In the genomic region with DNA sequence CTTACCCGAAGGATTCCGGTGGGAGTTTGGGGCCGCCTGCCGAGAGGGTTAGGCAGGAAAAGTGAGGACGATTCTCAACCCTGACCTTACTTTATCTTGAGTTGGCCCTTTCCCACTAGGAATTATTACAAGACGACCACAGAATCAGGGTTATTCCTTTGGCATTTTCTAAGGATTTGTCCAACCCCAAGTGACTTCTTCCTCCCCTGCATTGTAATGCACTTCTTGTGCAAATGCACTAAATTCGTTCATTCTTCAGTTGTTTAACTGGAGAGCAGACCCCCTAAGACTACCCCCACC, we compare ENCODE assay signal across 1 cellular context.
TF ChIP-seq lines count a peak whose summit lies in the region.

No MANE protein-coding gene starts in this region.

TF ChIP-seq in HepG2, 621 proteins besides CTCF, POLR2A, EP300 and RAD21 (continued from another document and continues in another):
- TF ChIP-seq, protein P1, sequence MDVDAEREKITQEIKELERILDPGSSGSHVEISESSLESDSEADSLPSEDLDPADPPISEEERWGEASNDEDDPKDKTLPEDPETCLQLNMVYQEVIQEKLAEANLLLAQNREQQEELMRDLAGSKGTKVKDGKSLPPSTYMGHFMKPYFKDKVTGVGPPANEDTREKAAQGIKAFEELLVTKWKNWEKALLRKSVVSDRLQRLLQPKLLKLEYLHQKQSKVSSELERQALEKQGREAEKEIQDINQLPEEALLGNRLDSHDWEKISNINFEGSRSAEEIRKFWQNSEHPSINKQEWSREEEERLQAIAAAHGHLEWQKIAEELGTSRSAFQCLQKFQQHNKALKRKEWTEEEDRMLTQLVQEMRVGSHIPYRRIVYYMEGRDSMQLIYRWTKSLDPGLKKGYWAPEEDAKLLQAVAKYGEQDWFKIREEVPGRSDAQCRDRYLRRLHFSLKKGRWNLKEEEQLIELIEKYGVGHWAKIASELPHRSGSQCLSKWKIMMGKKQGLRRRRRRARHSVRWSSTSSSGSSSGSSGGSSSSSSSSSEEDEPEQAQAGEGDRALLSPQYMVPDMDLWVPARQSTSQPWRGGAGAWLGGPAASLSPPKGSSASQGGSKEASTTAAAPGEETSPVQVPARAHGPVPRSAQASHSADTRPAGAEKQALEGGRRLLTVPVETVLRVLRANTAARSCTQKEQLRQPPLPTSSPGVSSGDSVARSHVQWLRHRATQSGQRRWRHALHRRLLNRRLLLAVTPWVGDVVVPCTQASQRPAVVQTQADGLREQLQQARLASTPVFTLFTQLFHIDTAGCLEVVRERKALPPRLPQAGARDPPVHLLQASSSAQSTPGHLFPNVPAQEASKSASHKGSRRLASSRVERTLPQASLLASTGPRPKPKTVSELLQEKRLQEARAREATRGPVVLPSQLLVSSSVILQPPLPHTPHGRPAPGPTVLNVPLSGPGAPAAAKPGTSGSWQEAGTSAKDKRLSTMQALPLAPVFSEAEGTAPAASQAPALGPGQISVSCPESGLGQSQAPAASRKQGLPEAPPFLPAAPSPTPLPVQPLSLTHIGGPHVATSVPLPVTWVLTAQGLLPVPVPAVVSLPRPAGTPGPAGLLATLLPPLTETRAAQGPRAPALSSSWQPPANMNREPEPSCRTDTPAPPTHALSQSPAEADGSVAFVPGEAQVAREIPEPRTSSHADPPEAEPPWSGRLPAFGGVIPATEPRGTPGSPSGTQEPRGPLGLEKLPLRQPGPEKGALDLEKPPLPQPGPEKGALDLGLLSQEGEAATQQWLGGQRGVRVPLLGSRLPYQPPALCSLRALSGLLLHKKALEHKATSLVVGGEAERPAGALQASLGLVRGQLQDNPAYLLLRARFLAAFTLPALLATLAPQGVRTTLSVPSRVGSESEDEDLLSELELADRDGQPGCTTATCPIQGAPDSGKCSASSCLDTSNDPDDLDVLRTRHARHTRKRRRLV (CRISPR knock-in tag; IDR thresholded peaks at IDR 0.05) = no peak
- TF ChIP-seq ZNF780A (CRISPR knock-in tag; IDR thresholded peaks at IDR 0.05) (no peak), ZNF441 (CRISPR knock-in tag; IDR thresholded peaks at IDR 0.05; ENCODE audit: borderline replicate concordance) (no peak), ZNF709 (CRISPR knock-in tag; IDR thresholded peaks at IDR 0.05) (no peak), ZFP37 (CRISPR knock-in tag; IDR thresholded peaks at IDR 0.05; ENCODE audit: borderline replicate concordance) (peak; percentile 28; the same call in 1 of the 2 replicates), ZNF225 (CRISPR knock-in tag; IDR thresholded peaks at IDR 0.05) (no peak), RFX1 (IDR thresholded peaks at IDR 0.05) (no peak), NFIC (IDR thresholded peaks at IDR 0.05; ENCODE audit: low read length) (no peak), ZNF230 (CRISPR knock-in tag; IDR thresholded peaks at IDR 0.05) (no peak), CHD4 (IDR thresholded peaks at IDR 0.05; ENCODE audit: borderline replicate concordance, low read length) (no peak), GTF3A (CRISPR knock-in tag; conservative IDR thresholded peaks at IDR 0.05) (no peak), ZNF550 (CRISPR knock-in tag; IDR thresholded peaks at IDR 0.05; ENCODE audit: borderline replicate concordance) (no peak), ZFP36 (IDR thresholded peaks at IDR 0.05; ENCODE audit: borderline replicate concordance, low read depth, low read length, partially characterized antibody) (no peak), NPAS2 (CRISPR knock-in tag; IDR thresholded peaks at IDR 0.05; ENCODE audit: borderline replicate concordance) (no peak), RBFOX2 (IDR thresholded peaks at IDR 0.05; ENCODE audit: low read depth, low read length) (no peak), MIER3 (CRISPR knock-in tag; IDR thresholded peaks at IDR 0.05; ENCODE audit: borderline replicate concordance) (no peak), ZNF556 (CRISPR knock-in tag; IDR thresholded peaks at IDR 0.05; ENCODE audit: borderline replicate concordance) (no peak), ZSCAN29 (CRISPR knock-in tag; conservative IDR thresholded peaks at IDR 0.05) (no peak), ZNF367 (CRISPR knock-in tag; IDR thresholded peaks at IDR 0.05; ENCODE audit: borderline replicate concordance) (0 out of 2 replicates have a peak, but pooled peaks have one; percentile 4), ISL2 (CRISPR knock-in tag; IDR thresholded peaks at IDR 0.05) (0 out of 2 replicates have a peak, but pooled peaks have one; percentile 37), GLI4 (CRISPR knock-in tag; IDR thresholded peaks at IDR 0.05; ENCODE audit: borderline replicate concordance) (no peak), PAWR (CRISPR knock-in tag; IDR thresholded peaks at IDR 0.05; ENCODE audit: borderline replicate concordance) (no peak), ZNF782 (CRISPR knock-in tag; IDR thresholded peaks at IDR 0.05; ENCODE audit: borderline replicate concordance) (no peak), ZNF382 (CRISPR knock-in tag; IDR thresholded peaks at IDR 0.05; ENCODE audit: borderline replicate concordance) (no peak), ZKSCAN8 (CRISPR knock-in tag; IDR thresholded peaks at IDR 0.05; ENCODE audit: borderline replicate concordance) (no peak), ZNF234 (CRISPR knock-in tag; conservative IDR thresholded peaks at IDR 0.05) (no peak), RXRA (CRISPR knock-in tag; IDR thresholded peaks at IDR 0.05) (no peak), ISX (CRISPR knock-in tag; conservative IDR thresholded peaks at IDR 0.05) (no peak), ATF7 (IDR thresholded peaks at IDR 0.05) (no peak), ATF7 (CRISPR knock-in tag; IDR thresholded peaks at IDR 0.05) (no peak), NR2F1 (CRISPR knock-in tag; IDR thresholded peaks at IDR 0.05) (no peak)
- TF ChIP-seq, protein P2, sequence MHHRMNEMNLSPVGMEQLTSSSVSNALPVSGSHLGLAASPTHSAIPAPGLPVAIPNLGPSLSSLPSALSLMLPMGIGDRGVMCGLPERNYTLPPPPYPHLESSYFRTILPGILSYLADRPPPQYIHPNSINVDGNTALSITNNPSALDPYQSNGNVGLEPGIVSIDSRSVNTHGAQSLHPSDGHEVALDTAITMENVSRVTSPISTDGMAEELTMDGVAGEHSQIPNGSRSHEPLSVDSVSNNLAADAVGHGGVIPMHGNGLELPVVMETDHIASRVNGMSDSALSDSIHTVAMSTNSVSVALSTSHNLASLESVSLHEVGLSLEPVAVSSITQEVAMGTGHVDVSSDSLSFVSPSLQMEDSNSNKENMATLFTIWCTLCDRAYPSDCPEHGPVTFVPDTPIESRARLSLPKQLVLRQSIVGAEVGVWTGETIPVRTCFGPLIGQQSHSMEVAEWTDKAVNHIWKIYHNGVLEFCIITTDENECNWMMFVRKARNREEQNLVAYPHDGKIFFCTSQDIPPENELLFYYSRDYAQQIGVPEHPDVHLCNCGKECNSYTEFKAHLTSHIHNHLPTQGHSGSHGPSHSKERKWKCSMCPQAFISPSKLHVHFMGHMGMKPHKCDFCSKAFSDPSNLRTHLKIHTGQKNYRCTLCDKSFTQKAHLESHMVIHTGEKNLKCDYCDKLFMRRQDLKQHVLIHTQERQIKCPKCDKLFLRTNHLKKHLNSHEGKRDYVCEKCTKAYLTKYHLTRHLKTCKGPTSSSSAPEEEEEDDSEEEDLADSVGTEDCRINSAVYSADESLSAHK (CRISPR knock-in tag; IDR thresholded peaks at IDR 0.05; ENCODE audit: borderline replicate concordance) = no peak
- TF ChIP-seq, protein P3, sequence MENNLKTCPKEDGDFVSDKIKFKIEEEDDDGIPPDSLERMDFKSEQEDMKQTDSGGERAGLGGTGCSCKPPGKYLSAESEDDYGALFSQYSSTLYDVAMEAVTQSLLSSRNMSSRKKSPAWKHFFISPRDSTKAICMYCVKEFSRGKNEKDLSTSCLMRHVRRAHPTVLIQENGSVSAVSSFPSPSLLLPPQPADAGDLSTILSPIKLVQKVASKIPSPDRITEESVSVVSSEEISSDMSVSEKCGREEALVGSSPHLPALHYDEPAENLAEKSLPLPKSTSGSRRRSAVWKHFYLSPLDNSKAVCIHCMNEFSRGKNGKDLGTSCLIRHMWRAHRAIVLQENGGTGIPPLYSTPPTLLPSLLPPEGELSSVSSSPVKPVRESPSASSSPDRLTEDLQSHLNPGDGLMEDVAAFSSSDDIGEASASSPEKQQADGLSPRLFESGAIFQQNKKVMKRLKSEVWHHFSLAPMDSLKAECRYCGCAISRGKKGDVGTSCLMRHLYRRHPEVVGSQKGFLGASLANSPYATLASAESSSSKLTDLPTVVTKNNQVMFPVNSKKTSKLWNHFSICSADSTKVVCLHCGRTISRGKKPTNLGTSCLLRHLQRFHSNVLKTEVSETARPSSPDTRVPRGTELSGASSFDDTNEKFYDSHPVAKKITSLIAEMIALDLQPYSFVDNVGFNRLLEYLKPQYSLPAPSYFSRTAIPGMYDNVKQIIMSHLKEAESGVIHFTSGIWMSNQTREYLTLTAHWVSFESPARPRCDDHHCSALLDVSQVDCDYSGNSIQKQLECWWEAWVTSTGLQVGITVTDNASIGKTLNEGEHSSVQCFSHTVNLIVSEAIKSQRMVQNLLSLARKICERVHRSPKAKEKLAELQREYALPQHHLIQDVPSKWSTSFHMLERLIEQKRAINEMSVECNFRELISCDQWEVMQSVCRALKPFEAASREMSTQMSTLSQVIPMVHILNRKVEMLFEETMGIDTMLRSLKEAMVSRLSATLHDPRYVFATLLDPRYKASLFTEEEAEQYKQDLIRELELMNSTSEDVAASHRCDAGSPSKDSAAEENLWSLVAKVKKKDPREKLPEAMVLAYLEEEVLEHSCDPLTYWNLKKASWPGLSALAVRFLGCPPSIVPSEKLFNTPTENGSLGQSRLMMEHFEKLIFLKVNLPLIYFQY (CRISPR knock-in tag; IDR thresholded peaks at IDR 0.05; ENCODE audit: borderline replicate concordance) = no peak
- TF ChIP-seq, protein P4, sequence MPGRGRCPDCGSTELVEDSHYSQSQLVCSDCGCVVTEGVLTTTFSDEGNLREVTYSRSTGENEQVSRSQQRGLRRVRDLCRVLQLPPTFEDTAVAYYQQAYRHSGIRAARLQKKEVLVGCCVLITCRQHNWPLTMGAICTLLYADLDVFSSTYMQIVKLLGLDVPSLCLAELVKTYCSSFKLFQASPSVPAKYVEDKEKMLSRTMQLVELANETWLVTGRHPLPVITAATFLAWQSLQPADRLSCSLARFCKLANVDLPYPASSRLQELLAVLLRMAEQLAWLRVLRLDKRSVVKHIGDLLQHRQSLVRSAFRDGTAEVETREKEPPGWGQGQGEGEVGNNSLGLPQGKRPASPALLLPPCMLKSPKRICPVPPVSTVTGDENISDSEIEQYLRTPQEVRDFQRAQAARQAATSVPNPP (CRISPR knock-in tag; IDR thresholded peaks at IDR 0.05) = no peak
- TF ChIP-seq, protein P5, sequence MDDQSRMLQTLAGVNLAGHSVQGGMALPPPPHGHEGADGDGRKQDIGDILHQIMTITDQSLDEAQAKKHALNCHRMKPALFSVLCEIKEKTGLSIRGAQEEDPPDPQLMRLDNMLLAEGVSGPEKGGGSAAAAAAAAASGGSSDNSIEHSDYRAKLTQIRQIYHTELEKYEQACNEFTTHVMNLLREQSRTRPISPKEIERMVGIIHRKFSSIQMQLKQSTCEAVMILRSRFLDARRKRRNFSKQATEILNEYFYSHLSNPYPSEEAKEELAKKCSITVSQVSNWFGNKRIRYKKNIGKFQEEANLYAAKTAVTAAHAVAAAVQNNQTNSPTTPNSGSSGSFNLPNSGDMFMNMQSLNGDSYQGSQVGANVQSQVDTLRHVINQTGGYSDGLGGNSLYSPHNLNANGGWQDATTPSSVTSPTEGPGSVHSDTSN (CRISPR knock-in tag; IDR thresholded peaks at IDR 0.05; ENCODE audit: borderline replicate concordance) = no peak
- TF ChIP-seq, protein P6, sequence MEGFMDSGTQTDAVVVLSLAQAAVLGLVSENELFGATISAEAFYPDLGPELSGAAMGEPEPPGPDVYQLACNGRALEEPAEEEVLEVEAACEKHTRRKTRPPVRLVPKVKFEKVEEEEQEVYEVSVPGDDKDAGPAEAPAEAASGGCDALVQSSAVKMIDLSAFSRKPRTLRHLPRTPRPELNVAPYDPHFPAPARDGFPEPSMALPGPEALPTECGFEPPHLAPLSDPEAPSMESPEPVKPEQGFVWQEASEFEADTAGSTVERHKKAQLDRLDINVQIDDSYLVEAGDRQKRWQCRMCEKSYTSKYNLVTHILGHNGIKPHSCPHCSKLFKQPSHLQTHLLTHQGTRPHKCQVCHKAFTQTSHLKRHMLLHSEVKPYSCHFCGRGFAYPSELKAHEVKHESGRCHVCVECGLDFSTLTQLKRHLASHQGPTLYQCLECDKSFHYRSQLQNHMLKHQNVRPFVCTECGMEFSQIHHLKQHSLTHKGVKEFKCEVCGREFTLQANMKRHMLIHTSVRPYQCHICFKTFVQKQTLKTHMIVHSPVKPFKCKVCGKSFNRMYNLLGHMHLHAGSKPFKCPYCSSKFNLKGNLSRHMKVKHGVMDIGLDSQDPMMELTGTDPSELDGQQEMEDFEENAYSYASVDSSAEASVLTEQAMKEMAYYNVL (CRISPR knock-in tag; IDR thresholded peaks at IDR 0.05; ENCODE audit: borderline replicate concordance) = no peak
- TF ChIP-seq, protein P7, sequence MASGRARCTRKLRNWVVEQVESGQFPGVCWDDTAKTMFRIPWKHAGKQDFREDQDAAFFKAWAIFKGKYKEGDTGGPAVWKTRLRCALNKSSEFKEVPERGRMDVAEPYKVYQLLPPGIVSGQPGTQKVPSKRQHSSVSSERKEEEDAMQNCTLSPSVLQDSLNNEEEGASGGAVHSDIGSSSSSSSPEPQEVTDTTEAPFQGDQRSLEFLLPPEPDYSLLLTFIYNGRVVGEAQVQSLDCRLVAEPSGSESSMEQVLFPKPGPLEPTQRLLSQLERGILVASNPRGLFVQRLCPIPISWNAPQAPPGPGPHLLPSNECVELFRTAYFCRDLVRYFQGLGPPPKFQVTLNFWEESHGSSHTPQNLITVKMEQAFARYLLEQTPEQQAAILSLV (CRISPR knock-in tag; IDR thresholded peaks at IDR 0.05; ENCODE audit: borderline replicate concordance) = no peak
- TF ChIP-seq, protein P8, sequence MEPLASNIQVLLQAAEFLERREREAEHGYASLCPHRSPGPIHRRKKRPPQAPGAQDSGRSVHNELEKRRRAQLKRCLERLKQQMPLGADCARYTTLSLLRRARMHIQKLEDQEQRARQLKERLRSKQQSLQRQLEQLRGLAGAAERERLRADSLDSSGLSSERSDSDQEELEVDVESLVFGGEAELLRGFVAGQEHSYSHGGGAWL (CRISPR knock-in tag; IDR thresholded peaks at IDR 0.05) = no peak
- TF ChIP-seq, protein P9, sequence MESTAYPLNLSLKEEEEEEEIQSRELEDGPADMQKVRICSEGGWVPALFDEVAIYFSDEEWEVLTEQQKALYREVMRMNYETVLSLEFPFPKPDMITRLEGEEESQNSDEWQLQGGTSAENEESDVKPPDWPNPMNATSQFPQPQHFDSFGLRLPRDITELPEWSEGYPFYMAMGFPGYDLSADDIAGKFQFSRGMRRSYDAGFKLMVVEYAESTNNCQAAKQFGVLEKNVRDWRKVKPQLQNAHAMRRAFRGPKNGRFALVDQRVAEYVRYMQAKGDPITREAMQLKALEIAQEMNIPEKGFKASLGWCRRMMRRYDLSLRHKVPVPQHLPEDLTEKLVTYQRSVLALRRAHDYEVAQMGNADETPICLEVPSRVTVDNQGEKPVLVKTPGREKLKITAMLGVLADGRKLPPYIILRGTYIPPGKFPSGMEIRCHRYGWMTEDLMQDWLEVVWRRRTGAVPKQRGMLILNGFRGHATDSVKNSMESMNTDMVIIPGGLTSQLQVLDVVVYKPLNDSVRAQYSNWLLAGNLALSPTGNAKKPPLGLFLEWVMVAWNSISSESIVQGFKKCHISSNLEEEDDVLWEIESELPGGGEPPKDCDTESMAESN (CRISPR knock-in tag; conservative IDR thresholded peaks at IDR 0.05) = no peak
- TF ChIP-seq, protein P10, sequence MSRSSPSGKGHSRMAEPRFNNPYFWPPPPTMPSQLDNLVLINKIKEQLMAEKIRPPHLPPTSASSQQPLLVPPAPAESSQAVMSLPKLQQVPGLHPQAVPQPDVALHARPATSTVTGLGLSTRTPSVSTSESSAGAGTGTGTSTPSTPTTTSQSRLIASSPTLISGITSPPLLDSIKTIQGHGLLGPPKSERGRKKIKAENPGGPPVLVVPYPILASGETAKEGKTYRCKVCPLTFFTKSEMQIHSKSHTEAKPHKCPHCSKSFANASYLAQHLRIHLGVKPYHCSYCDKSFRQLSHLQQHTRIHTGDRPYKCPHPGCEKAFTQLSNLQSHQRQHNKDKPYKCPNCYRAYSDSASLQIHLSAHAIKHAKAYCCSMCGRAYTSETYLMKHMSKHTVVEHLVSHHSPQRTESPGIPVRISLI (CRISPR knock-in tag; IDR thresholded peaks at IDR 0.05; ENCODE audit: borderline replicate concordance) = peak; percentile 24; the same call in 1 of the 2 replicates
